Comparison of ENCODE assay signal across 9 cellular contexts in genomic region chr6:33091957-33092356, GRCh38. TPM values are rescaled to one million over a fixed set of nuclear protein-coding genes. Genes with fewer than 3 reads are reported as not detected.
DNase-seq lines count a peak whose midpoint lies in the region; ATAC-seq and TF ChIP-seq lines count a peak whose summit lies in the region.
"Had no signal": no experiment of that assay in that cellular context is flagged by ENCODE, and none has a peak within 500 bp of the region (broad histone marks: within the 10 kb centered on the region; RNA-seq: fewer than 3 reads in every experiment).

No MANE protein-coding gene starts in this region.

- in situ Hi-C loops in transverse colon (cut with MboI; ENCODE audit: low pct_ligation_motif_present in 1 of 4, low pct_unique_long_range_greater_than_20kb in 1 of 4, low sequenced_read_pairs in 3 of 4), result no loop called here

- intact Hi-C loops in lower lobe of right lung (cut with DNase I), result no loop called here
- intact Hi-C loops in transverse colon (cut with DNase I; ENCODE audit: low total_unique reads), result no loop called here

- no peak for TF ChIP-seq EP300 in transverse colon (IDR thresholded peaks at IDR 0.05; ENCODE audit: low read depth)

- ATAC-seq in SK-N-SH treated with all-trans-retinoic acid at 6 μM for 48 hours (peak; percentile 73), lower lobe of right lung (peak; percentile 90), GM19023 (IDR thresholded peaks at IDR 0.05; ENCODE audit: unreplicated experiment) (no peak), GM19397 (IDR thresholded peaks at IDR 0.05; ENCODE audit: unreplicated experiment) (no peak)

- TF ChIP-seq CTCF in GM12873 (IDR thresholded peaks at IDR 0.05; ENCODE audit: insufficient read depth, low read depth, low read length, missing control alignments), result peak; percentile 95
- TF ChIP-seq CTCF in lower lobe of right lung (IDR thresholded peaks at IDR 0.05), result peak; percentile 76
- TF ChIP-seq CTCF in transverse colon (IDR thresholded peaks at IDR 0.05), result peak; percentile 37 to 57 (median 50)

- H3K4me3 ChIP-seq in lower lobe of right lung (no peak overlapping the region), transverse colon (no peak overlapping the region)

- peak; percentile 9 for DNase-seq in activated naive CD8-positive, alpha-beta T cell treated with anti-CD3 and anti-CD28 coated beads, Interleukin-2, amount 50 U/mL, for 16 hours (ENCODE audit: low read depth, low spot score)
- DNase-seq in lower lobe of right lung, result peak; percentile 73
- DNase-seq in transverse colon, result peak; percentile 51
- no peak for DNase-seq in NCI-H526 treated with DMSO at 0.1 percent for 48 hours (lab: John Stamatoyannopoulos, UW)

- 34 to 60% methylated on average over 1 to 9 of the region's 9 CpGs for WGBS in transverse colon (ENCODE audit: low coverage in 1 of 2), 2 donors

- H3K4me1 ChIP-seq in lower lobe of right lung (no peaks in the 10 kb centered on the region), transverse colon (no peaks in the 10 kb centered on the region)

- H3K27me3 ChIP-seq in lower lobe of right lung (ENCODE audit: low read depth) (peaks cover 12% of the 10 kb centered on the region), transverse colon (no peaks in the 10 kb centered on the region)
- H3K27me3 ChIP-seq: neutrophil had no signal

- H3K9me3 ChIP-seq in lower lobe of right lung (no peaks in the 10 kb centered on the region), transverse colon (no peaks in the 10 kb centered on the region)
- H3K9me3 ChIP-seq: neutrophil had no signal

- H3K27ac ChIP-seq in lower lobe of right lung (no peak overlapping the region), transverse colon (no peak overlapping the region)
- H3K27ac ChIP-seq: neutrophil had no signal

- H3K36me3 ChIP-seq in lower lobe of right lung, result peaks cover 13% of the 10 kb centered on the region
- no peaks in the 10 kb centered on the region for H3K36me3 ChIP-seq in transverse colon
- H3K36me3 ChIP-seq: neutrophil had no signal

- no peak for TF ChIP-seq POLR2A in transverse colon (IDR thresholded peaks at IDR 0.05)

TF ChIP-seq in SK-N-SH treated with all-trans-retinoic acid at 6 μM for 48 hours, 23 proteins besides CTCF, POLR2A, EP300 and RAD21:
- TF ChIP-seq ZNF565 (CRISPR knock-in tag; conservative IDR thresholded peaks at IDR 0.05; ENCODE audit: low read depth) (no peak), SNAI2 (CRISPR knock-in tag; IDR thresholded peaks at IDR 0.05) (no peak), TSHZ2 (CRISPR knock-in tag; IDR thresholded peaks at IDR 0.05) (no peak), ZFP30 (CRISPR knock-in tag; IDR thresholded peaks at IDR 0.05) (no peak), ESRRG (CRISPR knock-in tag; IDR thresholded peaks at IDR 0.05) (no peak), BACH2 (CRISPR knock-in tag; IDR thresholded peaks at IDR 0.05; ENCODE audit: borderline replicate concordance) (no peak), RARB (CRISPR knock-in tag; IDR thresholded peaks at IDR 0.05) (no peak), ISL1 (CRISPR knock-in tag; IDR thresholded peaks at IDR 0.05) (no peak), CREB5 (CRISPR knock-in tag; IDR thresholded peaks at IDR 0.05; ENCODE audit: low read depth) (no peak), ZC3H10 (CRISPR knock-in tag; IDR thresholded peaks at IDR 0.05) (no peak), OSR1 (CRISPR knock-in tag; IDR thresholded peaks at IDR 0.05) (no peak), TOX (CRISPR knock-in tag; IDR thresholded peaks at IDR 0.05; ENCODE audit: borderline replicate concordance) (no peak), GLIS3 (CRISPR knock-in tag; IDR thresholded peaks at IDR 0.05) (no peak)

RNA-seq across cellular contexts. Expression of gene HLA-DPB1, which starts 16.2 kb away (rescaled TPM):
- 483 TPM for total RNA-seq in lower lobe of right lung
- 10 to 100 TPM in 3 of 4 donors, 1 to 10 TPM in 1; 10.0 to 68.0 (median 40.4) TPM for total RNA-seq in transverse colon

RNA-seq across cellular contexts. Expression of gene HLA-DPA1, which starts 18.5 kb away (rescaled TPM):
- total RNA-seq in lower lobe of right lung (600 TPM), transverse colon (10 to 100 TPM in 3 of 4 donors, 1 to 10 TPM in 1; 2.2 to 77.8 (median 28.7) TPM)

Comparison
In these comparisons a context has a peak if more than half of its experiments do, and no peak if none do; other contexts are left out.
1. ATAC-seq: peak in SK-N-SH treated with all-trans-retinoic acid at 6 μM for 48 hours (single experiment) and lower lobe of right lung (2 of 2); none in GM19023 (single experiment) and GM19397 (single experiment).
2. Peak in every context shown above with its lines, with median percentiles within 50 percentile points of each other: CTCF ChIP-seq.